ENCODE assay signal across 8 cellular contexts in genomic region chr15:78506971-78507830, GRCh38. TPM values are rescaled to one million over a fixed set of nuclear protein-coding genes. Genes with fewer than 3 reads are reported as not detected.
A peak's percentile ranks its signal among the peaks of the same experiment; 100 is the strongest.
DNase-seq lines count a peak whose midpoint lies in the region; ATAC-seq and TF ChIP-seq lines count a peak whose summit lies in the region.

Gene HYKK (plus strand): TSS chr15:78507577. CDS start chr15:78513089, 5,512 bp downstream.

- H3K27me3 ChIP-seq in HL-60 (ENCODE audit: insufficient read depth, poor library complexity, severe bottlenecking) (peaks cover 28% of the 10 kb centered on the region), ectodermal cell (ENCODE audit: control insufficient read depth, insufficient read depth, low read length, poor library complexity, severe bottlenecking) (peaks cover 27% of the 10 kb centered on the region)

- peaks cover 19% of the 10 kb centered on the region for H3K4me1 Mint-ChIP-seq in CD14-positive monocyte
- peaks cover 24% of the 10 kb centered on the region for H3K4me1 Mint-ChIP-seq in activated CD4-positive, alpha-beta memory T cell treated with anti-CD3 and anti-CD28 coated beads, Interleukin-2, amount 10 ng/mL, durations not matched to agents 7 days and 5 days

- TF ChIP-seq CTCF in CD14-positive monocyte (IDR thresholded peaks at IDR 0.05) (no peak), HL-60 (IDR thresholded peaks at IDR 0.05; ENCODE audit: insufficient read depth, low read length) (no peak), lower leg skin (IDR thresholded peaks at IDR 0.05) (no peak)

- peaks cover 0 to 7% of the 10 kb centered on the region in 2 donors for H3K36me3 Mint-ChIP-seq in CD14-positive monocyte
- peaks cover 2% of the 10 kb centered on the region for H3K36me3 Mint-ChIP-seq in activated CD4-positive, alpha-beta memory T cell treated with anti-CD3 and anti-CD28 coated beads, Interleukin-2, amount 10 ng/mL, durations not matched to agents 7 days and 5 days (ENCODE audit: low read depth)

- H3K27me3 Mint-ChIP-seq in CD14-positive monocyte (ENCODE audit: low read depth in 3 of 3), result peaks cover 31 to 55% (median 42%) of the 10 kb centered on the region in 3 donors
- peaks cover 19% of the 10 kb centered on the region for H3K27me3 Mint-ChIP-seq in activated CD4-positive, alpha-beta memory T cell treated with anti-CD3 and anti-CD28 coated beads, Interleukin-2, amount 10 ng/mL, durations not matched to agents 7 days and 5 days

- no peaks in the 10 kb centered on the region for H3K36me3 ChIP-seq in ectodermal cell (ENCODE audit: control insufficient read depth, insufficient read depth, low read length)

- H3K27ac ChIP-seq in HL-60 (replicated peaks), result no peak within 1 kb of the TSS
- no peak within 1 kb of the TSS for H3K27ac ChIP-seq in ectodermal cell (ENCODE audit: insufficient read depth, low read depth, low read length, poor library complexity, severe bottlenecking)

- DNase-seq in CD14-positive monocyte (ENCODE audit: low spot score), result peak; percentile 48
- DNase-seq in HL-60 (ENCODE audit: low read depth in 1 of 2, low spot score in 1 of 2), result peak; percentile 65 to 72
- peak; percentile 99 for DNase-seq in NCI-H82 (lab: John Stamatoyannopoulos, UW)
- peak; percentile 77 for DNase-seq in activated CD4-positive, alpha-beta memory T cell treated with anti-CD3 and anti-CD28 coated beads, Interleukin-2, amount 10 ng/mL, durations not matched to agents 7 days and 5 days
- DNase-seq in lower leg skin (ENCODE audit: low spot score in 2 of 2), result peak; percentile 93 to 97
- peak; percentile 83 for DNase-seq in stimulated activated CD4-positive, alpha-beta T cell treated with anti-CD3 and anti-CD28 coated beads, Interleukin-4, amount 100 ng/mL, for 24 hours

- intact Hi-C loops in CD14-positive monocyte (cut with micrococcal nuclease) (no loop called here), lower leg skin (cut with DNase I; ENCODE audit: low total_unique reads) (no loop called here)

- H3K9me3 ChIP-seq in ectodermal cell (ENCODE audit: control insufficient read depth, low read length), result no peaks in the 10 kb centered on the region

- peak; percentile 82 for ATAC-seq in GM19452 (IDR thresholded peaks at IDR 0.05; ENCODE audit: unreplicated experiment)

- peaks cover 0 to 6% (median 0%) of the 10 kb centered on the region in 7 donors for H3K9me3 Mint-ChIP-seq in CD14-positive monocyte
- no peaks in the 10 kb centered on the region for H3K9me3 Mint-ChIP-seq in activated CD4-positive, alpha-beta memory T cell treated with anti-CD3 and anti-CD28 coated beads, Interleukin-2, amount 10 ng/mL, durations not matched to agents 7 days and 5 days

- TF ChIP-seq POLR2A in lower leg skin (IDR thresholded peaks at IDR 0.05), result no peak

- 1% methylated on average over 63 of the region's 63 CpGs for WGBS in ectodermal cell, 2 experiments
- 1% methylated on average over 42 to 62 of the region's 63 CpGs for WGBS in lower leg skin, 2 donors

- H3K27ac Mint-ChIP-seq in CD14-positive monocyte, result peak within 1 kb of the TSS in 3 of 7 donors; percentile 42 to 69 (median 63)
- H3K27ac Mint-ChIP-seq in activated CD4-positive, alpha-beta memory T cell treated with anti-CD3 and anti-CD28 coated beads, Interleukin-2, amount 10 ng/mL, durations not matched to agents 7 days and 5 days, result no peak within 1 kb of the TSS

- H3K4me1 ChIP-seq in ectodermal cell (ENCODE audit: control insufficient read depth, insufficient read depth, low read length), result no peaks in the 10 kb centered on the region

- H3K4me3 Mint-ChIP-seq in CD14-positive monocyte, result peak within 1 kb of the TSS; percentile 87 to 98
- peak within 1 kb of the TSS; percentile 85 for H3K4me3 Mint-ChIP-seq in activated CD4-positive, alpha-beta memory T cell treated with anti-CD3 and anti-CD28 coated beads, Interleukin-2, amount 10 ng/mL, durations not matched to agents 7 days and 5 days

- POLR2A ChIA-PET in activated CD4-positive, alpha-beta memory T cell treated with anti-CD3 and anti-CD28 coated beads, Interleukin-2, amount 10 ng/mL, durations not matched to agents 7 days and 5 days (lab: Charles Lee), result interaction anchor here (1.0 to 1.2 kb wide), 5 partner anchors 11 to 69 kb away, joined by 3 to 8 read pairs (median 4); partner anchors contain the start of genes IREB2 and PSMA4

- H3K4me3 ChIP-seq in HL-60 (replicated peaks; ENCODE audit: insufficient read depth, low read length) (peak within 1 kb of the TSS; percentile 71), ectodermal cell (ENCODE audit: insufficient read depth, low read depth, low read length) (peak within 1 kb of the TSS; percentile 62), lower leg skin (ENCODE audit: low read depth, poor library complexity, severe bottlenecking) (peak within 1 kb of the TSS; percentile 60)

- CTCF ChIA-PET in activated CD4-positive, alpha-beta memory T cell treated with anti-CD3 and anti-CD28 coated beads, Interleukin-2, amount 10 ng/mL, durations not matched to agents 7 days and 5 days (lab: Charles Lee), result no interaction called here

RNA-seq across cellular contexts. Expression of gene HYKK, which starts in this region (rescaled TPM):
- polyA plus RNA-seq in CD14-positive monocyte, result not detected
- 1 to 10 TPM; 2.4 to 2.7 TPM for total RNA-seq in activated CD4-positive, alpha-beta memory T cell treated with anti-CD3 and anti-CD28 coated beads, Interleukin-2, amount 10 ng/mL, durations not matched to agents 7 days and 5 days
- 3.0 TPM for polyA plus RNA-seq in ectodermal cell (2013, experiment 1 of 4)
- polyA plus RNA-seq in ectodermal cell (2013, experiment 2 of 4), result 2.0 TPM
- polyA plus RNA-seq in ectodermal cell (2013, experiment 3 of 4), result 2.9 TPM
- 2.7 TPM for polyA plus RNA-seq in ectodermal cell (2013, experiment 4 of 4)
- total RNA-seq in lower leg skin, result 1 to 10 TPM; 2.9 to 5.5 (median 4.1) TPM

Comparison
In these comparisons a context has a peak if more than half of its experiments do, and no peak if none do; other contexts are left out.
1. Peak in DNase-seq in CD14-positive monocyte; RNA of the gene not detected or under 1 TPM.
2. DNase-seq: peak in every context shown above with its lines; median percentile 99 in NCI-H82; 95 in lower leg skin; 83 in stimulated activated CD4-positive, alpha-beta T cell treated with anti-CD3 and anti-CD28 coated beads, Interleukin-4, amount 100 ng/mL, for 24 hours; 77 in activated CD4-positive, alpha-beta memory T cell treated with anti-CD3 and anti-CD28 coated beads, Interleukin-2, amount 10 ng/mL, durations not matched to agents 7 days and 5 days; 68 in HL-60; 48 in CD14-positive monocyte.